Comparison of ENCODE assay signal across 25 cellular contexts in the genomic region with DNA sequence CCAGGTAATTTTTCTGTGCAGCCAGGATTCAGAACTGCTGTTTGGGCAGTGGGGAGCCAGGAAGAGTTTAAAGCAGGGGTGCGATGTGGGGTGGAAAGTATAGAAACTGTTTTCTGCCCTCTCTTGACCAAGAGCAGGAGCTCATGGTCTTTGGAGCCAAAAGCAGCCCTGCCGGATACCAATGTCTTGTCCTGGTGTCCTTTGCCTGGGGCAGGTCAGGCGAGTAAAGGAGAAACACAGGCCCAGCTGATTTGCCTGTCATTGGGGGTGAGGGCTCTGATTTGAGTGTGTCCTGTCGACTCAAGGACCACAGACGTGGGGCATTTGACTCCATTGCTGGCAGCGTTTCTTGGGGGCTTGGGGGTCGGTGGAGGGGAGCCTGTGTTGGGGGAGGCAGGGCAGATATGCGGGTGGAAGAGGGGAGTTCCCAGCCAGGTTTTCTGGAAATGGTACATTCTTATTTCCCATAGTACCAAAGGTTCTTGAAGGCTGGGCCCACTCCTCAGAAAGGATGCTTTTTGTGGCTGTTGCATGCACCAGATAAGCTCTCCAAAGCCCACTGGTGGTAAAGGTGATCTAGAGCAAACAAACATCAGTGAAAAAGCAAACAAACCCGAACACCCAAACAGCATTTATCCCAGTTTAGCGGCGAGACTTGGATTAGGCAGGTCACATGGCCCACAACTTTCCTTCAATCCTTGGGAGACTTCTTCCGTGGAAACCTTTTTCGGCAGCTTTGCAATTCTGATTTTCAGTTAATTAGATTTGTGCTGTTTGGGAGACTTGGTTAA. TPM values are rescaled to one million over a fixed set of nuclear protein-coding genes. Genes with fewer than 3 reads are reported as not detected.
DNase-seq lines count a peak whose midpoint lies in the region.
"Had no signal": no experiment of that assay in that cellular context is flagged by ENCODE, and none has a peak within 500 bp of the region (broad histone marks: within the 10 kb centered on the region; RNA-seq: fewer than 3 reads in every experiment).

No MANE protein-coding gene starts in this region.

- no peaks in the 10 kb centered on the region for H3K27me3 Mint-ChIP-seq in activated T-helper 1 cell treated with anti-CD3 and anti-CD28 coated beads, Interleukin-12 subunit alpha, Interleukin-12 subunit beta, Interleukin-2, Interleukin-4 antibody, amounts not matched to agents 30 ng/mL and 10 ng/mL and 1 ng/mL, durations not matched to agents 14 hours and 24 hours and 36 hours (ENCODE audit: insufficient read depth)
- H3K27me3 Mint-ChIP-seq: activated CD4-positive, alpha-beta T cell treated with anti-CD3 and anti-CD28 coated beads for 36 hours; activated naive CD8-positive, alpha-beta T cell treated with anti-CD3 and anti-CD28 coated beads, Interleukin-2, amount 50 U/mL, for 24 hours; CD4-positive, alpha-beta T cell; central memory CD8-positive, alpha-beta T cell; stimulated activated naive CD8-positive, alpha-beta T cell treated with anti-CD3 and anti-CD28 coated beads, Interleukin-15, Interleukin-2, amounts not matched to agents 100 ng/mL and 50 ng/mL, for 24 hours had no signal

- DNase-seq in NCI-H510A treated with DMSO at 0.1 percent for 48 hours (lab: John Stamatoyannopoulos, UW) (peak; percentile 32), NCI-H510A (lab: John Stamatoyannopoulos, UW) (no peak), NCI-H69 (lab: John Stamatoyannopoulos, UW) (peak; percentile 76), putamen (ENCODE audit: low spot score) (peak; percentile 13), DMS153 treated with DMSO at 0.1 percent for 48 hours (lab: John Stamatoyannopoulos, UW; ENCODE audit: unreplicated experiment) (no peak), T-helper 1 cell (no peak)
- no peak for DNase-seq in activated T-helper 1 cell treated with anti-CD3 and anti-CD28 coated beads, Interleukin-12 subunit alpha, Interleukin-12 subunit beta, Interleukin-2, Interleukin-4 antibody, amounts not matched to agents 30 ng/mL and 10 ng/mL and 1 ng/mL, durations not matched to agents 14 hours and 24 hours and 36 hours (ENCODE audit: low spot score)
- DNase-seq: activated CD4-positive, alpha-beta T cell treated with anti-CD3 and anti-CD28 coated beads for 36 hours; activated naive CD8-positive, alpha-beta T cell treated with anti-CD3 and anti-CD28 coated beads, Interleukin-2, amount 50 U/mL, for 24 hours; activated T-cell treated with anti-CD3 and anti-CD28 coated beads, Interleukin-2, amount 50 U/mL, for 1 hour; CD4-positive, alpha-beta T cell; gastrocnemius medialis; GF-D8; NCI-H1694; NCI-H2171 treated with DMSO at 0.1 percent for 48 hours; NCI-H526; OCI-M1; retina; T-helper 2 cell had no signal

- H3K27ac ChIP-seq in cingulate gyrus (ENCODE audit: low read depth, low read length): peak overlapping the region; percentile 42
- H3K27ac ChIP-seq: gastrocnemius medialis, KMS-11, skin epidermis, vagina had no signal

- intact Hi-C loops in activated T-helper 1 cell treated with anti-CD3 and anti-CD28 coated beads, Interleukin-12 subunit alpha, Interleukin-12 subunit beta, Interleukin-2, Interleukin-4 antibody, amounts not matched to agents 30 ng/mL and 10 ng/mL and 1 ng/mL, durations not matched to agents 14 hours and 24 hours and 36 hours (cut with micrococcal nuclease): no loop called here

- no peak overlapping the region for H3K4me3 Mint-ChIP-seq in activated T-helper 1 cell treated with anti-CD3 and anti-CD28 coated beads, Interleukin-12 subunit alpha, Interleukin-12 subunit beta, Interleukin-2, Interleukin-4 antibody, amounts not matched to agents 30 ng/mL and 10 ng/mL and 1 ng/mL, durations not matched to agents 14 hours and 24 hours and 36 hours
- H3K4me3 Mint-ChIP-seq: activated CD4-positive, alpha-beta T cell treated with anti-CD3 and anti-CD28 coated beads for 36 hours; activated naive CD8-positive, alpha-beta T cell treated with anti-CD3 and anti-CD28 coated beads, Interleukin-2, amount 50 U/mL, for 24 hours; CD4-positive, alpha-beta T cell; central memory CD8-positive, alpha-beta T cell; stimulated activated naive CD8-positive, alpha-beta T cell treated with anti-CD3 and anti-CD28 coated beads, Interleukin-15, Interleukin-2, amounts not matched to agents 100 ng/mL and 50 ng/mL, for 24 hours had no signal

- no peaks in the 10 kb centered on the region for H3K9me3 Mint-ChIP-seq in activated T-helper 1 cell treated with anti-CD3 and anti-CD28 coated beads, Interleukin-12 subunit alpha, Interleukin-12 subunit beta, Interleukin-2, Interleukin-4 antibody, amounts not matched to agents 30 ng/mL and 10 ng/mL and 1 ng/mL, durations not matched to agents 14 hours and 24 hours and 36 hours
- H3K9me3 Mint-ChIP-seq: activated naive CD8-positive, alpha-beta T cell treated with anti-CD3 and anti-CD28 coated beads, Interleukin-2, amount 50 U/mL, for 24 hours; CD4-positive, alpha-beta T cell; central memory CD8-positive, alpha-beta T cell; stimulated activated naive CD8-positive, alpha-beta T cell treated with anti-CD3 and anti-CD28 coated beads, Interleukin-15, Interleukin-2, amounts not matched to agents 100 ng/mL and 50 ng/mL, for 24 hours had no signal

- peaks cover 25% of the 10 kb centered on the region for H3K36me3 Mint-ChIP-seq in activated T-helper 1 cell treated with anti-CD3 and anti-CD28 coated beads, Interleukin-12 subunit alpha, Interleukin-12 subunit beta, Interleukin-2, Interleukin-4 antibody, amounts not matched to agents 30 ng/mL and 10 ng/mL and 1 ng/mL, durations not matched to agents 14 hours and 24 hours and 36 hours (ENCODE audit: low read depth)

- H3K4me1 Mint-ChIP-seq in activated T-helper 1 cell treated with anti-CD3 and anti-CD28 coated beads, Interleukin-12 subunit alpha, Interleukin-12 subunit beta, Interleukin-2, Interleukin-4 antibody, amounts not matched to agents 30 ng/mL and 10 ng/mL and 1 ng/mL, durations not matched to agents 14 hours and 24 hours and 36 hours (ENCODE audit: low read depth): peaks cover 18% of the 10 kb centered on the region
- H3K4me1 Mint-ChIP-seq: activated CD4-positive, alpha-beta T cell treated with anti-CD3 and anti-CD28 coated beads for 36 hours; activated naive CD8-positive, alpha-beta T cell treated with anti-CD3 and anti-CD28 coated beads, Interleukin-2, amount 50 U/mL, for 24 hours had no signal

- no peak overlapping the region for H3K27ac Mint-ChIP-seq in activated T-helper 1 cell treated with anti-CD3 and anti-CD28 coated beads, Interleukin-12 subunit alpha, Interleukin-12 subunit beta, Interleukin-2, Interleukin-4 antibody, amounts not matched to agents 30 ng/mL and 10 ng/mL and 1 ng/mL, durations not matched to agents 14 hours and 24 hours and 36 hours
- H3K27ac Mint-ChIP-seq: activated CD4-positive, alpha-beta T cell treated with anti-CD3 and anti-CD28 coated beads for 36 hours; activated naive CD8-positive, alpha-beta T cell treated with anti-CD3 and anti-CD28 coated beads, Interleukin-2, amount 50 U/mL, for 24 hours; CD4-positive, alpha-beta T cell; stimulated activated naive CD8-positive, alpha-beta T cell treated with anti-CD3 and anti-CD28 coated beads, Interleukin-15, Interleukin-2, amounts not matched to agents 100 ng/mL and 50 ng/mL, for 24 hours had no signal

RNA-seq across cellular contexts. Expression of a gene that starts 58.9 kb away (rescaled TPM):
- total RNA-seq in activated T-helper 1 cell treated with anti-CD3 and anti-CD28 coated beads, Interleukin-12 subunit alpha, Interleukin-12 subunit beta, Interleukin-2, Interleukin-4 antibody, amounts not matched to agents 30 ng/mL and 10 ng/mL and 1 ng/mL, durations not matched to agents 14 hours and 24 hours and 36 hours: 272 and 278 TPM in 2 replicates

Comparison
In these comparisons a context has a peak if more than half of its experiments do, and no peak if none do; other contexts are left out.
1. DNase-seq: peak in NCI-H510A treated with DMSO at 0.1 percent for 48 hours (single experiment), NCI-H69 (single experiment) and putamen (single experiment); none in NCI-H510A (single experiment), DMS153 treated with DMSO at 0.1 percent for 48 hours (single experiment), activated T-helper 1 cell treated with anti-CD3 and anti-CD28 coated beads, Interleukin-12 subunit alpha, Interleukin-12 subunit beta, Interleukin-2, Interleukin-4 antibody, amounts not matched to agents 30 ng/mL and 10 ng/mL and 1 ng/mL, durations not matched to agents 14 hours and 24 hours and 36 hours (single experiment) and T-helper 1 cell (0 of 5).